9 cellular contexts compared by ENCODE assay signal in the genomic region with DNA sequence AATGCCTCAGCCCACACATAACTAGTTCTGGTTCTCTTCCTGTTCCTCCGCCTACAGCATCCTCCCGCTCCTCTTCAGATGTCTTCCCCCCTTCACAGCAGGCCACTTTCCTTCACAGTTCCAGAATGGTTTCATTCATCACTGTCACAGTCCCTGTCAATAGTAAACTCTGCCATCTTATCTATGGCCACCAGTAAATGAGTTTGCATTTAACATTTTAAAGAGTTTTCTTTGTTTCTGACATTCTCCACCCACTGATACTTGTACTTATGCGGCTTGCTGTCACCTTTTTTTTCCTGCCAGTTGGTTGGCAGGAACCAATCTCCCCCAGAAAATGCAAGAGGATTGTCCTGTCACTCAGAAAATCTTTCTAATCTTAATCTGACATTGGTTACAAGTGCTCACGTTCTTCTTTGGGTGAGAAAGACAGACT.
DNase-seq lines count a peak whose midpoint lies in the region; ATAC-seq and TF ChIP-seq lines count a peak whose summit lies in the region.
"Had no signal": no experiment of that assay in that cellular context is flagged by ENCODE, and none has a peak within 500 bp of the region (broad histone marks: within the 10 kb centered on the region; RNA-seq: fewer than 3 reads in every experiment).

No MANE protein-coding gene starts in this region.

- CTCF ChIA-PET in naive thymus-derived CD4-positive, alpha-beta T cell (lab: Charles Lee), result no interaction called here

- ATAC-seq in GM18870 (IDR thresholded peaks at IDR 0.05; ENCODE audit: unreplicated experiment) (peak; percentile 38), GM21619 (IDR thresholded peaks at IDR 0.05; ENCODE audit: unreplicated experiment) (peak; percentile 52), HG03432 (IDR thresholded peaks at IDR 0.05; ENCODE audit: unreplicated experiment) (peak; percentile 70)
- no peak for ATAC-seq in naive thymus-derived CD4-positive, alpha-beta T cell

- no peak for TF ChIP-seq CTCF in Peyer's patch (IDR thresholded peaks at IDR 0.05)

- H3K36me3 ChIP-seq in naive thymus-derived CD4-positive, alpha-beta T cell (ENCODE audit: control insufficient read depth in 2 of 3, insufficient read depth in 3 of 3, low read length in 3 of 3), result no peaks in the 10 kb centered on the region
- no peaks in the 10 kb centered on the region for H3K36me3 ChIP-seq in Peyer's patch

- H3K9me3 Mint-ChIP-seq in naive thymus-derived CD4-positive, alpha-beta T cell, result peaks cover 0 to 3% (median 0%) of the 10 kb centered on the region in 11 donors

- peak overlapping the region in 4 of 9 donors; percentile 1 to 71 (median 6) for H3K27ac Mint-ChIP-seq in naive thymus-derived CD4-positive, alpha-beta T cell

- peaks cover 1 to 21% (median 14%) of the 10 kb centered on the region in 7 donors for H3K4me1 Mint-ChIP-seq in naive thymus-derived CD4-positive, alpha-beta T cell

- peaks cover 0 to 2% (median 0%) of the 10 kb centered on the region in 5 donors for H3K27me3 Mint-ChIP-seq in naive thymus-derived CD4-positive, alpha-beta T cell

- no peak overlapping the region for H3K27ac ChIP-seq in naive thymus-derived CD4-positive, alpha-beta T cell (ENCODE audit: low read depth, low read length)
- no peak overlapping the region for H3K27ac ChIP-seq in Peyer's patch

- no peak overlapping the region for H3K4me3 ChIP-seq in naive thymus-derived CD4-positive, alpha-beta T cell (ENCODE audit: low read length)
- H3K4me3 ChIP-seq in Peyer's patch, result no peak overlapping the region

- no peaks in the 10 kb centered on the region for H3K9me3 ChIP-seq in naive thymus-derived CD4-positive, alpha-beta T cell (ENCODE audit: control insufficient read depth in 2 of 3, low read length in 3 of 3)
- no peaks in the 10 kb centered on the region for H3K9me3 ChIP-seq in Peyer's patch

- no peaks in the 10 kb centered on the region for H3K36me3 Mint-ChIP-seq in naive thymus-derived CD4-positive, alpha-beta T cell

- peak in 2 of 9 donors; percentile 4 to 22 for DNase-seq in naive thymus-derived CD4-positive, alpha-beta T cell
- DNase-seq in NOMO-1 treated with dmso at 0.1 percent for 144 hours (lab: John Stamatoyannopoulos, UW; ENCODE audit: unreplicated experiment) (no peak), NCI-H2081 (lab: John Stamatoyannopoulos, UW) (no peak), Peyer's patch (no peak), GM19240 (ENCODE audit: insufficient read length, low spot score) (no peak)
- DNase-seq: NCI-H510A had no signal

- no peak for TF ChIP-seq POLR2A in Peyer's patch (IDR thresholded peaks at IDR 0.05)

- intact Hi-C loops in naive thymus-derived CD4-positive, alpha-beta T cell (cut with micrococcal nuclease), result loop anchor here in 1 of 2 donors (10.0 kb wide), 1 partner anchor 143 kb away; no protein-coding TSS in a partner anchor

- peak overlapping the region in 6 of 10 donors; percentile 5 to 78 (median 30) for H3K4me3 Mint-ChIP-seq in naive thymus-derived CD4-positive, alpha-beta T cell

- POLR2A ChIA-PET in naive thymus-derived CD4-positive, alpha-beta T cell (lab: Charles Lee), result no interaction called here

- H3K27me3 ChIP-seq in naive thymus-derived CD4-positive, alpha-beta T cell (ENCODE audit: control insufficient read depth in 2 of 2, insufficient read depth in 2 of 2, low read length in 2 of 2), result no peaks in the 10 kb centered on the region
- H3K27me3 ChIP-seq in Peyer's patch, result no peaks in the 10 kb centered on the region

- H3K4me1 ChIP-seq in naive thymus-derived CD4-positive, alpha-beta T cell (ENCODE audit: control insufficient read depth in 2 of 2, insufficient read depth in 2 of 2, low read length in 2 of 2), result no peaks in the 10 kb centered on the region
- H3K4me1 ChIP-seq in Peyer's patch, result no peaks in the 10 kb centered on the region
